1 cellular context compared by ENCODE assay signal in the genomic region with DNA sequence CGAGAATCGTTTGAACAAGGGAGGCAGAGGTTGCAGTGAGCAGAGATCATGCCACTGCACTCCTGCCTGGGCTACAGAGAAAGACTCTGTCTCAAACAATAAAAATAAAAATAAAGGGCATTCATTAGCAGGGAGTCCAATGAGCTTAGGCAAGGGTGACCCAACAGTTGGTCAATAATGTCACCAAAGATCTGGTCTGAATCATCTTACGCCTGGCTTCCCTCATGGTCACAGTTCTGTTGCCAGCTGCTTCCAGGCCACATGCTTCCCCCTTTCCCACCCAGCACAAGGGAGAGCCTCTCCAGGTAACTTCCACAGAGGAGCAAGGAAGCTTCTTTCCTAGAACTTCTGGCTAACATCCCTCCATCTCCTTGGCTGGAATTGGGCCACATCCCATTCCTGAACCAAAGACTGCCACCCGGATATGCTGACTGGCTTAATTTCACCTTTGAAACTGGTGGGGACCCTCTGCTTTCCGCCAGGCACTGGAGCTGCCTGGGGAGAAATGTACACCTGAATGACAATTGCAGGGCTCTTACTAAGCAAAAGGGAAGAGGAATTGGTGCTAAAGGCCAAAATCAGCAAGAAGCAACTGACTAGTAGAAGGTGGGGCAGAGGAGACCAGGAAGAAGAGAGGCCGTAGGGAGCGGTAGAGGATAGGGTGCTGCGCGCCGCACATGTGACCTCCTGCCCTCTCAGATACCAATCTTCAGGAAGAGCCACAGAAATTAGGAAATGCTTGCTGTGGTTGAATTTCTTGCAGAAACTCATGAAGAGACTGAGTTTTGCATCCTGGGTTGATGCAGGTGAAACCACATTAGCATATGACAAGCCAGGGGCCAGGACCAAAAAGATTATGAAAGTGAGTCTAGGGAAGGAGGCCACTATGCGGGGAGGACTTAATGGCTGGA.
TF ChIP-seq lines count a peak whose summit lies in the region.

No MANE protein-coding gene starts in this region.

TF ChIP-seq in K562, 482 proteins besides CTCF, POLR2A, EP300 and RAD21:
- TF ChIP-seq, protein P1, sequence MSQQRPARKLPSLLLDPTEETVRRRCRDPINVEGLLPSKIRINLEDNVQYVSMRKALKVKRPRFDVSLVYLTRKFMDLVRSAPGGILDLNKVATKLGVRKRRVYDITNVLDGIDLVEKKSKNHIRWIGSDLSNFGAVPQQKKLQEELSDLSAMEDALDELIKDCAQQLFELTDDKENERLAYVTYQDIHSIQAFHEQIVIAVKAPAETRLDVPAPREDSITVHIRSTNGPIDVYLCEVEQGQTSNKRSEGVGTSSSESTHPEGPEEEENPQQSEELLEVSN (IDR thresholded peaks at IDR 0.05; ENCODE audit: borderline replicate concordance in 1 of 2, extremely low read depth in 1 of 2, insufficient read depth in 1 of 2, insufficient read length in 1 of 2, low read depth in 1 of 2, low read length in 1 of 2, poor library complexity in 1 of 2, severe bottlenecking in 1 of 2), result peak in 1 of 2 experiments; percentile 8
- no peak for TF ChIP-seq BRCA1 (IDR thresholded peaks at IDR 0.05)
- TF ChIP-seq BRCA1 (CRISPR knock-in tag; IDR thresholded peaks at IDR 0.05), result no peak
- TF ChIP-seq ZNF316 (IDR thresholded peaks at IDR 0.05), result peak; percentile 62
- TF ChIP-seq MAFF (IDR thresholded peaks at IDR 0.05; ENCODE audit: low read length), result 0 out of 2 replicates have a peak, but pooled peaks have one; percentile 19
- peak; percentile 62; the same call in 1 of the 2 replicates for TF ChIP-seq C11orf30 (IDR thresholded peaks at IDR 0.05; ENCODE audit: low read depth)
- TF ChIP-seq GATAD2B (IDR thresholded peaks at IDR 0.05; ENCODE audit: borderline replicate concordance), result no peak
- no peak for TF ChIP-seq TEAD4 (IDR thresholded peaks at IDR 0.05; ENCODE audit: low read length)
- no peak for TF ChIP-seq TEAD4 (CRISPR knock-in tag; IDR thresholded peaks at IDR 0.05; ENCODE audit: borderline replicate concordance)
- TF ChIP-seq, protein P2, sequence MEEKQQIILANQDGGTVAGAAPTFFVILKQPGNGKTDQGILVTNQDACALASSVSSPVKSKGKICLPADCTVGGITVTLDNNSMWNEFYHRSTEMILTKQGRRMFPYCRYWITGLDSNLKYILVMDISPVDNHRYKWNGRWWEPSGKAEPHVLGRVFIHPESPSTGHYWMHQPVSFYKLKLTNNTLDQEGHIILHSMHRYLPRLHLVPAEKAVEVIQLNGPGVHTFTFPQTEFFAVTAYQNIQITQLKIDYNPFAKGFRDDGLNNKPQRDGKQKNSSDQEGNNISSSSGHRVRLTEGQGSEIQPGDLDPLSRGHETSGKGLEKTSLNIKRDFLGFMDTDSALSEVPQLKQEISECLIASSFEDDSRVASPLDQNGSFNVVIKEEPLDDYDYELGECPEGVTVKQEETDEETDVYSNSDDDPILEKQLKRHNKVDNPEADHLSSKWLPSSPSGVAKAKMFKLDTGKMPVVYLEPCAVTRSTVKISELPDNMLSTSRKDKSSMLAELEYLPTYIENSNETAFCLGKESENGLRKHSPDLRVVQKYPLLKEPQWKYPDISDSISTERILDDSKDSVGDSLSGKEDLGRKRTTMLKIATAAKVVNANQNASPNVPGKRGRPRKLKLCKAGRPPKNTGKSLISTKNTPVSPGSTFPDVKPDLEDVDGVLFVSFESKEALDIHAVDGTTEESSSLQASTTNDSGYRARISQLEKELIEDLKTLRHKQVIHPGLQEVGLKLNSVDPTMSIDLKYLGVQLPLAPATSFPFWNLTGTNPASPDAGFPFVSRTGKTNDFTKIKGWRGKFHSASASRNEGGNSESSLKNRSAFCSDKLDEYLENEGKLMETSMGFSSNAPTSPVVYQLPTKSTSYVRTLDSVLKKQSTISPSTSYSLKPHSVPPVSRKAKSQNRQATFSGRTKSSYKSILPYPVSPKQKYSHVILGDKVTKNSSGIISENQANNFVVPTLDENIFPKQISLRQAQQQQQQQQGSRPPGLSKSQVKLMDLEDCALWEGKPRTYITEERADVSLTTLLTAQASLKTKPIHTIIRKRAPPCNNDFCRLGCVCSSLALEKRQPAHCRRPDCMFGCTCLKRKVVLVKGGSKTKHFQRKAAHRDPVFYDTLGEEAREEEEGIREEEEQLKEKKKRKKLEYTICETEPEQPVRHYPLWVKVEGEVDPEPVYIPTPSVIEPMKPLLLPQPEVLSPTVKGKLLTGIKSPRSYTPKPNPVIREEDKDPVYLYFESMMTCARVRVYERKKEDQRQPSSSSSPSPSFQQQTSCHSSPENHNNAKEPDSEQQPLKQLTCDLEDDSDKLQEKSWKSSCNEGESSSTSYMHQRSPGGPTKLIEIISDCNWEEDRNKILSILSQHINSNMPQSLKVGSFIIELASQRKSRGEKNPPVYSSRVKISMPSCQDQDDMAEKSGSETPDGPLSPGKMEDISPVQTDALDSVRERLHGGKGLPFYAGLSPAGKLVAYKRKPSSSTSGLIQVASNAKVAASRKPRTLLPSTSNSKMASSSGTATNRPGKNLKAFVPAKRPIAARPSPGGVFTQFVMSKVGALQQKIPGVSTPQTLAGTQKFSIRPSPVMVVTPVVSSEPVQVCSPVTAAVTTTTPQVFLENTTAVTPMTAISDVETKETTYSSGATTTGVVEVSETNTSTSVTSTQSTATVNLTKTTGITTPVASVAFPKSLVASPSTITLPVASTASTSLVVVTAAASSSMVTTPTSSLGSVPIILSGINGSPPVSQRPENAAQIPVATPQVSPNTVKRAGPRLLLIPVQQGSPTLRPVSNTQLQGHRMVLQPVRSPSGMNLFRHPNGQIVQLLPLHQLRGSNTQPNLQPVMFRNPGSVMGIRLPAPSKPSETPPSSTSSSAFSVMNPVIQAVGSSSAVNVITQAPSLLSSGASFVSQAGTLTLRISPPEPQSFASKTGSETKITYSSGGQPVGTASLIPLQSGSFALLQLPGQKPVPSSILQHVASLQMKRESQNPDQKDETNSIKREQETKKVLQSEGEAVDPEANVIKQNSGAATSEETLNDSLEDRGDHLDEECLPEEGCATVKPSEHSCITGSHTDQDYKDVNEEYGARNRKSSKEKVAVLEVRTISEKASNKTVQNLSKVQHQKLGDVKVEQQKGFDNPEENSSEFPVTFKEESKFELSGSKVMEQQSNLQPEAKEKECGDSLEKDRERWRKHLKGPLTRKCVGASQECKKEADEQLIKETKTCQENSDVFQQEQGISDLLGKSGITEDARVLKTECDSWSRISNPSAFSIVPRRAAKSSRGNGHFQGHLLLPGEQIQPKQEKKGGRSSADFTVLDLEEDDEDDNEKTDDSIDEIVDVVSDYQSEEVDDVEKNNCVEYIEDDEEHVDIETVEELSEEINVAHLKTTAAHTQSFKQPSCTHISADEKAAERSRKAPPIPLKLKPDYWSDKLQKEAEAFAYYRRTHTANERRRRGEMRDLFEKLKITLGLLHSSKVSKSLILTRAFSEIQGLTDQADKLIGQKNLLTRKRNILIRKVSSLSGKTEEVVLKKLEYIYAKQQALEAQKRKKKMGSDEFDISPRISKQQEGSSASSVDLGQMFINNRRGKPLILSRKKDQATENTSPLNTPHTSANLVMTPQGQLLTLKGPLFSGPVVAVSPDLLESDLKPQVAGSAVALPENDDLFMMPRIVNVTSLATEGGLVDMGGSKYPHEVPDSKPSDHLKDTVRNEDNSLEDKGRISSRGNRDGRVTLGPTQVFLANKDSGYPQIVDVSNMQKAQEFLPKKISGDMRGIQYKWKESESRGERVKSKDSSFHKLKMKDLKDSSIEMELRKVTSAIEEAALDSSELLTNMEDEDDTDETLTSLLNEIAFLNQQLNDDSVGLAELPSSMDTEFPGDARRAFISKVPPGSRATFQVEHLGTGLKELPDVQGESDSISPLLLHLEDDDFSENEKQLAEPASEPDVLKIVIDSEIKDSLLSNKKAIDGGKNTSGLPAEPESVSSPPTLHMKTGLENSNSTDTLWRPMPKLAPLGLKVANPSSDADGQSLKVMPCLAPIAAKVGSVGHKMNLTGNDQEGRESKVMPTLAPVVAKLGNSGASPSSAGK (IDR thresholded peaks at IDR 0.05), result no peak
- TF ChIP-seq MAFG (tag; conservative IDR thresholded peaks at IDR 0.05), result peak; percentile 41
TF ChIP-seq in K562: peak in this region for 5.
